17 cellular contexts compared by ENCODE assay signal in genomic region chr1:43511394-43511793, GRCh38.
"Had no signal": no experiment of that assay in that cellular context is flagged by ENCODE, and none has a peak within 500 bp of the region (broad histone marks: within the 10 kb centered on the region; RNA-seq: fewer than 3 reads in every experiment).

No MANE protein-coding gene starts in this region.

- H3K4me1 Mint-ChIP-seq: naive thymus-derived CD8-positive, alpha-beta T cell had no signal

- H3K27ac ChIP-seq: heart left ventricle, neutrophil, sigmoid colon, skin epidermis, thoracic aorta had no signal

- H3K27ac Mint-ChIP-seq: naive thymus-derived CD8-positive, alpha-beta T cell; stimulated activated naive B cell treated with anti-CD40 and anti-IgM and Interleukin-4, amounts not matched to agents 10 μg/mL and 1 μg/mL and 100 μg/mL, for 72 hours; stimulated activated naive CD8-positive, alpha-beta T cell treated with anti-CD3 and anti-CD28 coated beads, Interleukin-15, amount 100 ng/mL, for 72 hours had no signal

- H3K9me3 ChIP-seq: neutrophil, sigmoid colon, thoracic aorta had no signal

- H3K4me3 ChIP-seq: heart left ventricle, sigmoid colon, skin epidermis, thoracic aorta had no signal

- H3K36me3 ChIP-seq: heart left ventricle, neutrophil, sigmoid colon, thoracic aorta had no signal

- H3K4me3 Mint-ChIP-seq: naive thymus-derived CD8-positive, alpha-beta T cell; stimulated activated naive B cell treated with anti-CD40 and anti-IgM and Interleukin-4, amounts not matched to agents 10 μg/mL and 1 μg/mL and 100 μg/mL, for 72 hours; stimulated activated naive CD8-positive, alpha-beta T cell treated with anti-CD3 and anti-CD28 coated beads, Interleukin-15, amount 100 ng/mL, for 72 hours had no signal

- DNase-seq: dermis blood vessel endothelial cell; effector CD4-positive, alpha-beta T cell; heart left ventricle; hypothalamus; islet precursor cell; mammary epithelial cell; naive thymus-derived CD8-positive, alpha-beta T cell; posterior cingulate gyrus; sigmoid colon; stimulated activated CD4-positive, alpha-beta T cell treated with anti-CD3 and anti-CD28 coated beads, Interleukin-2, amount 100 ng/mL, for 24 hours; stimulated activated CD4-positive, alpha-beta T cell treated with anti-CD3 and anti-CD28 coated beads, Interleukin-4, amount 100 ng/mL, for 4 hours; stimulated activated naive B cell treated with anti-CD40 and anti-IgM and Interleukin-4, amounts not matched to agents 10 μg/mL and 1 μg/mL and 100 μg/mL, for 72 hours; stimulated activated naive CD8-positive, alpha-beta T cell treated with anti-CD3 and anti-CD28 coated beads, Interleukin-15, amount 100 ng/mL, for 72 hours had no signal

- H3K27me3 ChIP-seq: heart left ventricle, neutrophil, sigmoid colon had no signal

- ATAC-seq: heart left ventricle; left lobe of liver; naive thymus-derived CD8-positive, alpha-beta T cell; stimulated activated naive B cell treated with anti-CD40 and anti-IgM and Interleukin-4, amounts not matched to agents 10 μg/mL and 1 μg/mL and 100 μg/mL, for 72 hours; stimulated activated naive CD8-positive, alpha-beta T cell treated with anti-CD3 and anti-CD28 coated beads, Interleukin-15, amount 100 ng/mL, for 72 hours had no signal

- H3K4me1 ChIP-seq: heart left ventricle, sigmoid colon had no signal
